ENCODE assay signal across 8 cellular contexts in the genomic region with DNA sequence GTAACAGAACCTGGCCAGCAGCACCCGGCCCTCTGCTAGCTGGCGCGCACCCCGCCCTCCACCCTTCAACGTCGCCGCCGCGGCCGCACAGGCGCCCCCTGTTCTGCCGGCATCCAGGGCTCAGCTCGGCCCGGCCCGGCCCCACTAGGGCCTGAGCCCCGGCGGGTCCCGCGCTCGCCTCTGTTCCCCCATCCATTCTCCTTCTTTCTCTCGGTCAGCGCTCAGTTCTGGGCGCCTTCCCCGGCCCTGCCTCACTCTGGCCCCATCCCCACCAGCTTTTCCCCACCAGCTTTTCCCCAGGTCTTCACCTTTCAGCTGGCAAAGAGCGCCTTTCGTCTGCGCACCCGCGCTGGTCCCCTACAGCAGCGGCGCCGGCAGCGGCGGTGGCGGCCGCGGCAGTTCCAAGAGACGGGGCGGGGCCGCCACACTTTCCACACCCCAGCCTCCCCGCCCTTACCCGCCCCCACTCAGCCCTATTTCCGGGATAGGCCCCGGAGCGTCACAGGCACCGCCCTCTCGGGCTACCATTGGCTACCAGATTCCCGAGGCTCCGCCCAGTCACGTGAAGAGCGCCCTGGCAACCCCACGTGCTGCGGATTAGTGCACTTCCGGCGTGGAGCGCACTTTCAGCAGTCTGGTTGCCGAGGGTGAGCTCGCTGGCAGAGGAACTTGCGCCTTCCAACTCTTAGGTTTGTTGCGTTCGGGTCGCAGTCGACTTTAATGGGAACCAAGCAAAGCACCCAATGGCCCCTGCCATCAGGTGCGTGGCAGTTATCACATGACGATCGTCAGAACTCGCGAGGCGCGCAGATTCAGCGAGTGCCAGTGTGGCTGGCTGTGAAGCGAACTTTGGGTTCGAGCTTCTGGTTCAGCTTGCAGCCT. TPM values are rescaled to one million over a fixed set of nuclear protein-coding genes. Genes with fewer than 3 reads are reported as not detected.
A peak's percentile ranks its signal among the peaks of the same experiment; 100 is the strongest.
DNase-seq lines count a peak whose midpoint lies in the region; ATAC-seq, FAIRE-seq and TF ChIP-seq lines count a peak whose summit lies in the region.

Gene EIF5A2 (minus strand): TSS at position 403 of the 882 bp plus-strand sequence. CDS start 831 bp downstream, outside the sequence.

- H3K27ac Mint-ChIP-seq in astrocyte (ENCODE audit: unreplicated experiment) = peak within 1 kb of the TSS; percentile 34

- peaks cover 7% of the 10 kb centered on the region for H3K4me1 ChIP-seq in astrocyte (ENCODE audit: insufficient read depth, low read length)

- no peaks in the 10 kb centered on the region for H3K27me3 Mint-ChIP-seq in astrocyte (ENCODE audit: low read depth, unreplicated experiment)

- no peaks in the 10 kb centered on the region for H3K36me3 ChIP-seq in astrocyte (ENCODE audit: insufficient read depth, low read length)

- H2AFZ ChIP-seq in astrocyte (ENCODE audit: low read depth, low read length) = peak within 1 kb of the TSS; percentile 89

- peak; percentile 86 for ATAC-seq in HG02870 (IDR thresholded peaks at IDR 0.05; ENCODE audit: unreplicated experiment)

- FAIRE-seq in astrocyte (lab: Jason Lieb, UNC) = peak; percentile 43

- peak within 1 kb of the TSS; percentile 91 for H3K4me2 ChIP-seq in astrocyte (ENCODE audit: low read length)

- H3K27me3 ChIP-seq in astrocyte (ENCODE audit: insufficient read depth, low read length) = no peaks in the 10 kb centered on the region

- H3K4me3 ChIP-seq in astrocyte (ENCODE audit: insufficient read depth, low read depth, low read length) = peak within 1 kb of the TSS; percentile 69

- DNase-seq in NCI-H1436 treated with DMSO at 0.1 percent for 48 hours (lab: John Stamatoyannopoulos, UW) (peak; percentile 83), T-helper 2 cell (peak; percentile 85 to 98 (median 91)), astrocyte (ENCODE audit: low read depth) (peak; percentile 88), hippocampal formation (lab: John Stamatoyannopoulos, UW) (peak; percentile 74 to 82), retina (peak; percentile 91), cortex of kidney (lab: John Stamatoyannopoulos, UW) (no peak)

- peaks cover 11% of the 10 kb centered on the region for H3K9me3 ChIP-seq in astrocyte (ENCODE audit: insufficient read depth, low read depth, low read length)

- H3K4me1 Mint-ChIP-seq in astrocyte (ENCODE audit: low read depth, unreplicated experiment) = peaks cover 2% of the 10 kb centered on the region

- H3K4me3 Mint-ChIP-seq in astrocyte (ENCODE audit: unreplicated experiment) = peak within 1 kb of the TSS; percentile 94

- peaks cover 2% of the 10 kb centered on the region for H3K9me3 Mint-ChIP-seq in astrocyte (ENCODE audit: unreplicated experiment)

- TF ChIP-seq POLR2A in GM15510 (IDR thresholded peaks at IDR 0.05; ENCODE audit: borderline replicate concordance, extremely low read depth, insufficient read length) = peak; percentile 53

- peak within 1 kb of the TSS; percentile 74 for H3K27ac ChIP-seq in astrocyte (ENCODE audit: low read depth, low read length)

- H3K79me2 ChIP-seq in astrocyte (ENCODE audit: insufficient read depth, low read length) = peaks cover 16% of the 10 kb centered on the region

- H4K20me1 ChIP-seq in astrocyte (ENCODE audit: insufficient read depth, low read length) = no peaks in the 10 kb centered on the region

- no peaks in the 10 kb centered on the region for H3K36me3 Mint-ChIP-seq in astrocyte (ENCODE audit: low read depth, unreplicated experiment)

- H3K9ac ChIP-seq in astrocyte (ENCODE audit: low read length) = peak within 1 kb of the TSS; percentile 89

- TF ChIP-seq CTCF in astrocyte (IDR thresholded peaks at IDR 0.05; ENCODE audit: insufficient read depth, low read depth, low read length) = no peak

RNA-seq across cellular contexts. Expression of gene EIF5A2, which starts in this region (rescaled TPM):
- 18.6 and 19.4 TPM in 2 replicates for total RNA-seq in astrocyte
